28 cellular contexts compared by ENCODE assay signal in genomic region chr17:2945299-2945698, GRCh38.
"Had no signal": no experiment of that assay in that cellular context is flagged by ENCODE, and none has a peak within 500 bp of the region (broad histone marks: within the 10 kb centered on the region; RNA-seq: fewer than 3 reads in every experiment).

No MANE protein-coding gene starts in this region.

- H3K27ac Mint-ChIP-seq: activated CD4-positive, alpha-beta memory T cell treated with anti-CD3 and anti-CD28 coated beads, Interleukin-2, amount 10 ng/mL, durations not matched to agents 7 days and 5 days; activated CD4-positive, alpha-beta T cell treated with anti-CD3 and anti-CD28 coated beads for 36 hours; activated naive CD4-positive, alpha-beta T cell treated with anti-CD3 and anti-CD28 coated beads, Interleukin-2, amount 10 ng/mL, durations not matched to agents 7 days and 5 days; activated naive CD8-positive, alpha-beta T cell treated with anti-CD3 and anti-CD28 coated beads, Interleukin-2, amount 50 U/mL, for 24 hours; activated T-helper 17 cell treated with anti-CD3 and anti-CD28 coated beads, Interleukin-2, amount 50 U/mL, for 72 hours; T-helper 1 cell treated with Interleukin-12 subunit alpha and Interleukin-12 subunit beta and Interleukin-4 antibody, amounts not matched to agents 30 μg/mL and 1 μg/mL, for 36 hours had no signal

- H3K9me3 Mint-ChIP-seq: activated CD4-positive, alpha-beta memory T cell treated with anti-CD3 and anti-CD28 coated beads, Interleukin-2, amount 10 ng/mL, durations not matched to agents 7 days and 5 days; activated naive CD4-positive, alpha-beta T cell treated with anti-CD3 and anti-CD28 coated beads, Interleukin-2, amount 10 ng/mL, durations not matched to agents 7 days and 5 days; activated naive CD8-positive, alpha-beta T cell treated with anti-CD3 and anti-CD28 coated beads, Interleukin-2, amount 50 U/mL, for 24 hours; activated T-helper 17 cell treated with anti-CD3 and anti-CD28 coated beads, Interleukin-2, amount 50 U/mL, for 72 hours; brain; central memory CD8-positive, alpha-beta T cell; T-helper 1 cell treated with Interleukin-12 subunit alpha and Interleukin-12 subunit beta and Interleukin-4 antibody, amounts not matched to agents 30 μg/mL and 1 μg/mL, for 36 hours had no signal

- H3K36me3 Mint-ChIP-seq: activated naive CD4-positive, alpha-beta T cell treated with anti-CD3 and anti-CD28 coated beads, Interleukin-2, amount 10 ng/mL, durations not matched to agents 7 days and 5 days; brain had no signal

- ATAC-seq: activated CD4-positive, alpha-beta T cell treated with anti-CD3 and anti-CD28 coated beads for 36 hours; activated naive CD8-positive, alpha-beta T cell treated with anti-CD3 and anti-CD28 coated beads, Interleukin-2, amount 50 U/mL, for 24 hours; activated T-helper 17 cell treated with anti-CD3 and anti-CD28 coated beads, Interleukin-2, amount 50 U/mL, for 72 hours; Right ventricle myocardium inferior had no signal

- DNase-seq: activated CD4-positive, alpha-beta memory T cell treated with anti-CD3 and anti-CD28 coated beads, Interleukin-2, amount 10 ng/mL, durations not matched to agents 7 days and 5 days; activated CD4-positive, alpha-beta T cell treated with anti-CD3 and anti-CD28 coated beads for 36 hours; activated CD4-positive, alpha-beta T cell treated with anti-CD3 and anti-CD28 coated beads, Interleukin-2, amount 50 U/mL, for 1 hour; activated CD4-positive, CD25-positive, alpha-beta regulatory T cell; activated gamma-delta T cell; activated naive CD4-positive, alpha-beta T cell treated with anti-CD3 and anti-CD28 coated beads, Interleukin-2, amount 10 ng/mL, durations not matched to agents 7 days and 5 days; activated naive CD8-positive, alpha-beta T cell treated with anti-CD3 and anti-CD28 coated beads, Interleukin-2, amount 50 U/mL, for 24 hours; activated T-cell treated with anti-CD3 and anti-CD28 coated beads for 4 hours; activated T-cell treated with anti-CD3 and anti-CD28 coated beads, Interleukin-2, amount 50 U/mL, for 48 hours; amniotic stem cell; NCI-H1092; NCI-H1417; NCI-H1694; NCI-H2029 treated with DMSO at 0.1 percent for 48 hours; NCI-H345; NCI-H510A; NCI-H526 treated with DMSO at 0.1 percent for 48 hours; NCI-H82; RPMI8226; SJCRH30; SK-N-SH; SW 1271; T-helper 9 cell had no signal

- H3K4me3 Mint-ChIP-seq: activated CD4-positive, alpha-beta memory T cell treated with anti-CD3 and anti-CD28 coated beads, Interleukin-2, amount 10 ng/mL, durations not matched to agents 7 days and 5 days; activated CD4-positive, alpha-beta T cell treated with anti-CD3 and anti-CD28 coated beads for 36 hours; activated naive CD4-positive, alpha-beta T cell treated with anti-CD3 and anti-CD28 coated beads, Interleukin-2, amount 10 ng/mL, durations not matched to agents 7 days and 5 days; activated naive CD8-positive, alpha-beta T cell treated with anti-CD3 and anti-CD28 coated beads, Interleukin-2, amount 50 U/mL, for 24 hours; brain; central memory CD8-positive, alpha-beta T cell; T-helper 1 cell treated with Interleukin-12 subunit alpha and Interleukin-12 subunit beta and Interleukin-4 antibody, amounts not matched to agents 30 μg/mL and 1 μg/mL, for 36 hours had no signal

- H3K27me3 Mint-ChIP-seq: activated CD4-positive, alpha-beta T cell treated with anti-CD3 and anti-CD28 coated beads for 36 hours; activated naive CD8-positive, alpha-beta T cell treated with anti-CD3 and anti-CD28 coated beads, Interleukin-2, amount 50 U/mL, for 24 hours; activated T-helper 17 cell treated with anti-CD3 and anti-CD28 coated beads, Interleukin-2, amount 50 U/mL, for 72 hours; brain; central memory CD8-positive, alpha-beta T cell had no signal
